Comparison of ENCODE assay signal across 8 cellular contexts in the genomic region with DNA sequence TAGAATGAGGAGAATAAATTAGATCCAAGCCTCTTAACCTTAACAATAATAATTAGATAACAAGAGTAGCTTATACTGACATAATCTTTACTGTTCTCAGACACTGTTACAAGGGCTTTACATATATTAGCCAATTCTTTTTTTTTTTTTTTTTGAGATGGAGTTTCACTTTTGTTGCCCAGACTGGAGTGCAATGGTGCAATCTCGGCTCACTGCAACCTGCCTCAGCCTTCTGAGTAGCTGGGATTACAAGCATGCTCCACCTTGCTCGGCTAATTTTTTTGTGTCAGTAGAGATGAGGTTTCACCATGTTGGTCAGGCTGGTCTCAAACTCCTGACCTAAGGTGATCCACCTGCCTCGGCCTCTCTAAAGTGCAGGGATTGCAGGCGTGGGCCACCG. TPM values are rescaled to one million over a fixed set of nuclear protein-coding genes. Genes with fewer than 3 reads are reported as not detected.
DNase-seq lines count a peak whose midpoint lies in the region; ATAC-seq and TF ChIP-seq lines count a peak whose summit lies in the region.
"Not testable (repeated sequence)": the region's sequence is repeated elsewhere in the genome, so short reads cannot be mapped to it uniquely, and the experiment has no call there.
"Had no signal": no experiment of that assay in that cellular context is flagged by ENCODE, and none has a peak within 500 bp of the region (broad histone marks: within the 10 kb centered on the region; RNA-seq: fewer than 3 reads in every experiment).

No MANE protein-coding gene starts in this region.

- POLR2A ChIA-PET in Caco-2 (lab: Charles Lee) = not testable (repeated sequence)

- DNase-seq in Caco-2; adrenal gland; endodermal cell; heart left ventricle; thoracic aorta (ENCODE audit: low spot score): not testable (repeated sequence)
- DNase-seq in right cardiac atrium = peak in 1 of 3 donors; percentile 52

- not testable (repeated sequence) for H3K9me3 ChIP-seq in Caco-2; adrenal gland (replicated peaks in 1 of 3); endodermal cell (ENCODE audit: control insufficient read depth, low read length); heart left ventricle; right cardiac atrium (ENCODE audit: control insufficient read depth, low read length); mucosa of stomach (ENCODE audit: control insufficient read depth, low read length); thoracic aorta

- not testable (repeated sequence) for H3K27me3 ChIP-seq in Caco-2 (replicated peaks; ENCODE audit: control insufficient read depth, insufficient read depth, low read length); adrenal gland; endodermal cell (ENCODE audit: control insufficient read depth, insufficient read depth, low read length, poor library complexity, severe bottlenecking); heart left ventricle; right cardiac atrium (ENCODE audit: control insufficient read depth, insufficient read depth); mucosa of stomach (ENCODE audit: control insufficient read depth, insufficient read depth, low read length); thoracic aorta (replicated peaks; ENCODE audit: insufficient read depth)

- H3K4me3 ChIP-seq in Caco-2 (ENCODE audit: low read depth, low read length); adrenal gland; heart left ventricle; right cardiac atrium (ENCODE audit: low read length); mucosa of stomach (ENCODE audit: low read length): not testable (repeated sequence)
- H3K4me3 ChIP-seq in endodermal cell (ENCODE audit: low read length) = peak overlapping the region; percentile 6
- H3K4me3 ChIP-seq in thoracic aorta = peak overlapping the region; percentile 38

- whole genome bisulfite sequencing in adrenal gland, 4 donors = 81 to 88% (median 84%) methylated on average over 5 of the region's 5 CpGs
- 94 to 97% methylated on average over 4 to 5 of the region's 5 CpGs for WGBS in endodermal cell (ENCODE audit: insufficient coverage in 1 of 2, insufficient read length in 1 of 2), 2 experiments
- WGBS in heart left ventricle, 4 donors = 63 to 77% (median 71%) methylated on average over 5 of the region's 5 CpGs
- WGBS in right cardiac atrium = 69% methylated on average over 5 of the region's 5 CpGs

- not testable (repeated sequence) for H3K9ac ChIP-seq in endodermal cell (ENCODE audit: extremely low read depth, low read length, poor library complexity, severe bottlenecking)
- peak overlapping the region; percentile 26 for H3K9ac ChIP-seq in mucosa of stomach (ENCODE audit: low read length)

- peak overlapping the region in 3 of 5 donors; percentile 24 to 97 (median 75) for H3K27ac ChIP-seq in adrenal gland
- not testable (repeated sequence) for H3K27ac ChIP-seq in endodermal cell (ENCODE audit: low read depth, low read length)
- H3K27ac ChIP-seq in heart left ventricle = peak overlapping the region in 11 of 12 donors; percentile 29 to 100 (median 62)
- H3K27ac ChIP-seq in right cardiac atrium (ENCODE audit: low read length) = peak overlapping the region; percentile 75
- peak overlapping the region; percentile 69 to 86 for H3K27ac ChIP-seq in thoracic aorta

- not testable (repeated sequence) for ATAC-seq in heart left ventricle; right cardiac atrium; thoracic aorta (ENCODE audit: insufficient number of reproducible peaks, low FRiP score, low read depth)

- CTCF ChIA-PET in Caco-2 (lab: Charles Lee) = interaction anchor here (0.9 kb wide), 1 partner anchor 366 kb away, joined by 3 read pairs; no protein-coding TSS in a partner anchor

- H3K27ac Mint-ChIP-seq in Caco-2 (ENCODE audit: unreplicated experiment) = peak overlapping the region; percentile 71
- H3K27ac Mint-ChIP-seq in endodermal cell = peak overlapping the region; percentile 46

- peaks cover 67% of the 10 kb centered on the region for H3K4me1 Mint-ChIP-seq in Caco-2 (ENCODE audit: low read depth, unreplicated experiment)
- peaks cover 72% of the 10 kb centered on the region for H3K4me1 Mint-ChIP-seq in endodermal cell

- H3K36me3 Mint-ChIP-seq in Caco-2 (ENCODE audit: insufficient read depth, unreplicated experiment) (peaks cover 100% of the 10 kb centered on the region), endodermal cell (ENCODE audit: low read depth) (peaks cover 78% of the 10 kb centered on the region)

- intact Hi-C loops in Caco-2 (cut with micrococcal nuclease; ENCODE audit: unreplicated experiment); adrenal gland (cut with DNase I): not testable (repeated sequence)
- intact Hi-C loops in heart left ventricle (cut with DNase I) = loop anchor here in 1 of 10 donors (10.0 kb wide), 1 partner anchor 148 kb away; no protein-coding TSS in a partner anchor
- intact Hi-C loops in right cardiac atrium (cut with DNase I) = loop anchor here in 1 of 4 donors (10.0 kb wide), 1 partner anchor 258 kb away; no protein-coding TSS in a partner anchor

- not testable (repeated sequence) for TF ChIP-seq POLR2A in adrenal gland (IDR thresholded peaks at IDR 0.05); heart left ventricle (IDR thresholded peaks at IDR 0.05)

- not testable (repeated sequence) for BruUV-seq in Caco-2 (replicated peaks; lab: Mats Ljungman, UMichigan)

- H3K4me1 ChIP-seq in Caco-2 (peaks cover 46% of the 10 kb centered on the region), adrenal gland (replicated peaks in 1 of 2) (peaks cover 57 to 95% of the 10 kb centered on the region in 2 donors), endodermal cell (ENCODE audit: control insufficient read depth, insufficient read depth, low read length) (peaks cover 14% of the 10 kb centered on the region), heart left ventricle (peaks cover 5 to 97% (median 61%) of the 10 kb centered on the region in 12 donors), right cardiac atrium (ENCODE audit: control insufficient read depth, insufficient read depth, low read length) (peaks cover 20% of the 10 kb centered on the region), mucosa of stomach (ENCODE audit: control insufficient read depth, insufficient read depth, low read length) (peaks cover 81% of the 10 kb centered on the region), thoracic aorta (ENCODE audit: control insufficient read depth in 1 of 2, low read depth in 2 of 2) (peaks cover 57 to 95% of the 10 kb centered on the region in 2 donors)

- not testable (repeated sequence) for H3K4me3 Mint-ChIP-seq in Caco-2 (ENCODE audit: unreplicated experiment); endodermal cell

- not testable (repeated sequence) for H3K9me3 Mint-ChIP-seq in Caco-2 (ENCODE audit: unreplicated experiment); endodermal cell

- not testable (repeated sequence) for H3K27me3 Mint-ChIP-seq in Caco-2 (ENCODE audit: insufficient read depth, unreplicated experiment); endodermal cell (ENCODE audit: insufficient read depth)

- not testable (repeated sequence) for TF ChIP-seq CTCF in Caco-2 (IDR thresholded peaks at IDR 0.05; ENCODE audit: insufficient read depth in 1 of 2, low read depth in 1 of 2, low read length in 1 of 2, severe bottlenecking in 1 of 2, unreplicated experiment in 1 of 2); adrenal gland (IDR thresholded peaks at IDR 0.05); endodermal cell (conservative IDR thresholded peaks at IDR 0.05); heart left ventricle (IDR thresholded peaks at IDR 0.05); thoracic aorta (IDR thresholded peaks at IDR 0.05)

- not testable (repeated sequence) for H3K36me3 ChIP-seq in Caco-2 (ENCODE audit: control insufficient read depth, insufficient read depth, low read length); mucosa of stomach (ENCODE audit: control insufficient read depth, insufficient read depth, low read length); thoracic aorta
- H3K36me3 ChIP-seq in adrenal gland (replicated peaks in 1 of 2) (peaks cover 0 to 57% of the 10 kb centered on the region in 2 donors), endodermal cell (ENCODE audit: control insufficient read depth, insufficient read depth, low read length) (peaks cover 91% of the 10 kb centered on the region), heart left ventricle (peaks cover 0 to 68% (median 20%) of the 10 kb centered on the region in 9 donors)

RNA-seq across cellular contexts. Expression of gene GATA6, which starts 27.6 kb away (rescaled TPM):
- total RNA-seq in Caco-2 (2022) (124 and 136 TPM in 2 replicates), adrenal gland (100 to 1,000 TPM; 118 to 222 (median 141) TPM), endodermal cell (100 to 1,000 TPM; 106 to 158 TPM), heart left ventricle (10 to 100 TPM; 44.9 to 97.7 (median 76.3) TPM), right cardiac atrium (10 to 100 TPM; 63.2 to 85.8 (median 77.9) TPM), thoracic aorta (10 to 100 TPM; 92.7 to 92.8 TPM)
- polyA plus RNA-seq in adrenal gland (10 to 100 TPM; 31.3 to 55.7 (median 48.2) TPM), heart left ventricle (10 to 100 TPM; 42.1 to 52.6 TPM), right cardiac atrium (52.4 TPM)
- 30.0 TPM for polyA plus RNA-seq in endodermal cell (2013, experiment 1 of 2)
- 39.3 TPM for polyA plus RNA-seq in endodermal cell (2013, experiment 2 of 2)
- total RNA-seq: H9 had no signal
